16 cellular contexts compared by ENCODE assay signal in genomic region chr9:88732128-88732527, GRCh38.
DNase-seq lines count a peak whose midpoint lies in the region; ATAC-seq and TF ChIP-seq lines count a peak whose summit lies in the region.
"Had no signal": no experiment of that assay in that cellular context is flagged by ENCODE, and none has a peak within 500 bp of the region (broad histone marks: within the 10 kb centered on the region; RNA-seq: fewer than 3 reads in every experiment).

No MANE protein-coding gene starts in this region.

- TF ChIP-seq CTCF in fibroblast of mammary gland (conservative IDR thresholded peaks at IDR 0.05; ENCODE audit: control insufficient read depth, insufficient read depth, low read depth, low read length) (no peak), vagina (IDR thresholded peaks at IDR 0.05) (no peak)

- peak; percentile 38 for DNase-seq in amniotic epithelial cell (ENCODE audit: low read depth)
- DNase-seq in fibroblast of mammary gland (ENCODE audit: low read depth) = peak; percentile 98
- peak; percentile 29 for DNase-seq in midbrain (lab: John Stamatoyannopoulos, UW)
- DNase-seq in vagina (ENCODE audit: extremely low spot score in 2 of 2) = no peak
- DNase-seq in stimulated activated CD8-positive, alpha-beta memory T cell treated with anti-CD3 and anti-CD28 coated beads, Interleukin-4, amount 100 ng/mL, for 48 hours = no peak
- no peak for DNase-seq in NCI-H82 treated with DMSO at 0.1 percent for 48 hours (lab: John Stamatoyannopoulos, UW; ENCODE audit: unreplicated experiment)
- DNase-seq: activated B cell treated with CpG ODN at 0.5 μM for 24 hours; activated T-cell treated with anti-CD3 and anti-CD28 coated beads, Interleukin-2, amount 50 U/mL, for 1 hour; CD4-positive, alpha-beta T cell; Karpas-422; mucosa of descending colon; psoas muscle; stimulated activated naive CD8-positive, alpha-beta T cell treated with anti-CD3 and anti-CD28 coated beads, Interleukin-15, amount 100 ng/mL, for 72 hours; SW 1271 had no signal

- no peak for TF ChIP-seq POLR2A in vagina (IDR thresholded peaks at IDR 0.05)

- H3K9me3 ChIP-seq in vagina = no peaks in the 10 kb centered on the region
- H3K9me3 ChIP-seq: mucosa of descending colon, psoas muscle had no signal

- no peak for ATAC-seq in HG03045 (IDR thresholded peaks at IDR 0.05; ENCODE audit: unreplicated experiment)
- ATAC-seq: GM23338; mucosa of descending colon; stimulated activated naive CD8-positive, alpha-beta T cell treated with anti-CD3 and anti-CD28 coated beads, Interleukin-15, amount 100 ng/mL, for 72 hours had no signal

- intact Hi-C loops in vagina (cut with DNase I) = no loop called here

- H3K27me3 ChIP-seq in vagina = no peaks in the 10 kb centered on the region

- H3K27ac ChIP-seq in vagina = peak overlapping the region; percentile 58
- H3K27ac ChIP-seq: psoas muscle had no signal

- no peak overlapping the region for H3K4me3 ChIP-seq in fibroblast of mammary gland (ENCODE audit: control insufficient read depth, low read depth, low read length)
- no peak overlapping the region for H3K4me3 ChIP-seq in vagina
- H3K4me3 ChIP-seq: GM23338, mucosa of descending colon, psoas muscle had no signal

- H3K4me1 ChIP-seq in vagina = peaks cover 29% of the 10 kb centered on the region
- H3K4me1 ChIP-seq: psoas muscle had no signal

- H3K36me3 ChIP-seq in vagina = no peaks in the 10 kb centered on the region

Comparison
In these comparisons a context has a peak if more than half of its experiments do, and no peak if none do; other contexts are left out.
1. DNase-seq: peak in amniotic epithelial cell (single experiment), fibroblast of mammary gland (single experiment) and midbrain (single experiment); none in vagina (0 of 2), stimulated activated CD8-positive, alpha-beta memory T cell treated with anti-CD3 and anti-CD28 coated beads, Interleukin-4, amount 100 ng/mL, for 48 hours (single experiment) and NCI-H82 treated with DMSO at 0.1 percent for 48 hours (single experiment).